24 cellular contexts compared by ENCODE assay signal in the genomic region with DNA sequence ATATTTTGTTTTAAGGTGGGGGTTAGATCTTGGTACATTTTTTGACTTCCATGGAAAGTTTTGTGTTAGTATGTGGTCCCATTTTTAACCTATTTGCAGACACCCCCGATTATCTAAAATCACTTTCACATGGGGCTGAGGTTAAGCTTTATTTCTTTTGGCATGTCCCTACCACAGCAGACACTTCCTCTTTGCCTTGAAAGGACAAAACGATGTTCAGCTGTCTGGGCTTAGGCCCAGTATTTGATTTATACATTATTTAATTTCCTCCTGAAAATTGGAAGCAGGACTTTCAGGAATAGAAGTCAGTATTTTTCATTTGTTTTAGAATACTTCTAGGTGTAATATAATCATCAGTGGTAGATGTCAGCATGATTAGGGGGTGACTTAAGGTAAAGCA.
DNase-seq lines count a peak whose midpoint lies in the region; TF ChIP-seq lines count a peak whose summit lies in the region.
"Had no signal": no experiment of that assay in that cellular context is flagged by ENCODE, and none has a peak within 500 bp of the region (broad histone marks: within the 10 kb centered on the region; RNA-seq: fewer than 3 reads in every experiment).

No MANE protein-coding gene starts in this region.

- H3K27me3 Mint-ChIP-seq in activated naive CD4-positive, alpha-beta T cell treated with anti-CD3 and anti-CD28 coated beads, Interleukin-2, amount 10 ng/mL, durations not matched to agents 7 days and 5 days: no peaks in the 10 kb centered on the region
- H3K27me3 Mint-ChIP-seq: activated B cell treated with CpG ODN at 0.5 μM for 24 hours; CD8-positive, alpha-beta memory T cell; stimulated activated memory B cell treated with anti-CD40 and anti-IgM and Interleukin-4, amounts not matched to agents 10 μg/mL and 1 μg/mL and 100 μg/mL, for 72 hours had no signal

- no peaks in the 10 kb centered on the region for H3K9me3 Mint-ChIP-seq in activated naive CD4-positive, alpha-beta T cell treated with anti-CD3 and anti-CD28 coated beads, Interleukin-2, amount 10 ng/mL, durations not matched to agents 7 days and 5 days
- H3K9me3 Mint-ChIP-seq: GM23338 had no signal

- DNase-seq in AG09309 (ENCODE audit: low read depth) (peak; percentile 4), MV-4-11 (lab: John Stamatoyannopoulos, UW) (peak; percentile 31), astrocyte of the spinal cord (ENCODE audit: low read depth, low spot score) (peak; percentile 56), left kidney (ENCODE audit: low read depth, low spot score) (peak; percentile 27), DMS153 (lab: John Stamatoyannopoulos, UW) (no peak), cerebellar cortex (ENCODE audit: low spot score) (no peak), kidney tubule cell (ENCODE audit: low spot score) (no peak)
- DNase-seq in activated naive CD4-positive, alpha-beta T cell treated with anti-CD3 and anti-CD28 coated beads, Interleukin-2, amount 10 ng/mL, durations not matched to agents 7 days and 5 days: no peak
- DNase-seq: ACHN; activated B cell treated with CpG ODN at 0.5 μM for 24 hours; activated T-cell treated with anti-CD3 and anti-CD28 coated beads, Interleukin-2, amount 50 U/mL, for 48 hours; CD8-positive, alpha-beta memory T cell; DND-41; dorsolateral prefrontal cortex; erythroblast; NCI-H187; NCI-H345; NK-92 treated with Interleukin-12 subunit alpha and Interleukin-12 subunit beta, amount 100 ng/mL, for 24 hours; retina; stimulated activated CD4-positive, alpha-beta T cell treated with anti-CD3 and anti-CD28 coated beads, Interleukin-15, amount 100 ng/mL, for 24 hours had no signal

- in situ Hi-C loops in astrocyte of the spinal cord (cut with HindIII; ENCODE audit: low sequenced_read_pairs): no loop called here

- H3K4me3 ChIP-seq in AG09309 (ENCODE audit: control insufficient read depth, low read depth, low read length) (no peak overlapping the region), astrocyte of the spinal cord (ENCODE audit: low read depth, low read length) (no peak overlapping the region)
- H3K4me3 ChIP-seq: dorsolateral prefrontal cortex, GM23338, neural progenitor cell had no signal

- CTCF ChIA-PET in activated naive CD4-positive, alpha-beta T cell treated with anti-CD3 and anti-CD28 coated beads, Interleukin-2, amount 10 ng/mL, durations not matched to agents 7 days and 5 days (lab: Charles Lee): no interaction called here

- H3K4me3 Mint-ChIP-seq in activated naive CD4-positive, alpha-beta T cell treated with anti-CD3 and anti-CD28 coated beads, Interleukin-2, amount 10 ng/mL, durations not matched to agents 7 days and 5 days: no peak overlapping the region
- H3K4me3 Mint-ChIP-seq: activated B cell treated with CpG ODN at 0.5 μM for 24 hours; CD8-positive, alpha-beta memory T cell; GM23338; neural progenitor cell; stimulated activated memory B cell treated with anti-CD40 and anti-IgM and Interleukin-4, amounts not matched to agents 10 μg/mL and 1 μg/mL and 100 μg/mL, for 72 hours had no signal

- H3K4me1 Mint-ChIP-seq in activated naive CD4-positive, alpha-beta T cell treated with anti-CD3 and anti-CD28 coated beads, Interleukin-2, amount 10 ng/mL, durations not matched to agents 7 days and 5 days: no peaks in the 10 kb centered on the region
- H3K4me1 Mint-ChIP-seq: GM23338 had no signal

- H3K36me3 Mint-ChIP-seq in activated naive CD4-positive, alpha-beta T cell treated with anti-CD3 and anti-CD28 coated beads, Interleukin-2, amount 10 ng/mL, durations not matched to agents 7 days and 5 days: no peaks in the 10 kb centered on the region

- no peak for TF ChIP-seq CTCF in AG09309 (IDR thresholded peaks at IDR 0.05; ENCODE audit: control insufficient read depth, insufficient read depth, low read depth, low read length, missing control alignments)
- TF ChIP-seq CTCF in astrocyte of the spinal cord (IDR thresholded peaks at IDR 0.05; ENCODE audit: low read depth, low read length): no peak

- H3K27ac Mint-ChIP-seq in activated naive CD4-positive, alpha-beta T cell treated with anti-CD3 and anti-CD28 coated beads, Interleukin-2, amount 10 ng/mL, durations not matched to agents 7 days and 5 days: no peak overlapping the region
- H3K27ac Mint-ChIP-seq: activated B cell treated with CpG ODN at 0.5 μM for 24 hours; activated naive CD4-positive, alpha-beta T cell treated with anti-CD3 and anti-CD28 coated beads, Interleukin-2, amount 50 U/mL, for 72 hours; CD8-positive, alpha-beta memory T cell; GM23338; neural progenitor cell; stimulated activated memory B cell treated with anti-CD40 and anti-IgM and Interleukin-4, amounts not matched to agents 10 μg/mL and 1 μg/mL and 100 μg/mL, for 72 hours had no signal

Comparison
In these comparisons a context has a peak if more than half of its experiments do, and no peak if none do; other contexts are left out.
1. DNase-seq: peak in AG09309 (single experiment), MV-4-11 (single experiment), astrocyte of the spinal cord (single experiment) and left kidney (single experiment); none in DMS153 (single experiment), cerebellar cortex (single experiment), kidney tubule cell (single experiment) and activated naive CD4-positive, alpha-beta T cell treated with anti-CD3 and anti-CD28 coated beads, Interleukin-2, amount 10 ng/mL, durations not matched to agents 7 days and 5 days (single experiment).